In genomic region chr12:12722351-12723146, GRCh38 we compare ENCODE assay signal across 8 cellular contexts. TPM values are rescaled to one million over a fixed set of nuclear protein-coding genes. Genes with fewer than 3 reads are reported as not detected.
A peak's percentile ranks its signal among the peaks of the same experiment; 100 is the strongest.
DNase-seq lines count a peak whose midpoint lies in the region; ATAC-seq, FAIRE-seq and TF ChIP-seq lines count a peak whose summit lies in the region.

No MANE protein-coding gene starts in this region.

- WGBS in ectodermal cell, 2 experiments = 90 to 96% methylated on average over 1 to 3 of the region's 3 CpGs

- H3K9me3 Mint-ChIP-seq in osteocyte (ENCODE audit: unreplicated experiment) (no peaks in the 10 kb centered on the region), glutamatergic neuron (ENCODE audit: unreplicated experiment) (peaks cover 11% of the 10 kb centered on the region)

- ATAC-seq in HG03571 (IDR thresholded peaks at IDR 0.05; ENCODE audit: unreplicated experiment) (no peak), HG02970 (IDR thresholded peaks at IDR 0.05; ENCODE audit: low FRiP score, unreplicated experiment) (no peak)

- peak overlapping the region; percentile 95 for H3K4me3 ChIP-seq in ACC112 (ENCODE audit: low read depth, low read length)
- peak overlapping the region; percentile 61 for H3K4me3 ChIP-seq in ectodermal cell (ENCODE audit: insufficient read depth, low read depth, low read length)

- peak; percentile 76 for FAIRE-seq in GM18507 (lab: Jason Lieb, UNC)

- H3K27me3 Mint-ChIP-seq in osteocyte (ENCODE audit: unreplicated experiment) (no peaks in the 10 kb centered on the region), glutamatergic neuron (ENCODE audit: unreplicated experiment) (peaks cover 5% of the 10 kb centered on the region)

- TF ChIP-seq CTCF in osteocyte (IDR thresholded peaks at IDR 0.05) (no peak), glutamatergic neuron (IDR thresholded peaks at IDR 0.05; ENCODE audit: partially characterized antibody, unreplicated experiment) (no peak)

- H3K4me1 Mint-ChIP-seq in osteocyte (ENCODE audit: unreplicated experiment) (peaks cover 47% of the 10 kb centered on the region), glutamatergic neuron (ENCODE audit: low read depth, unreplicated experiment) (peaks cover 13% of the 10 kb centered on the region)

- peaks cover 80% of the 10 kb centered on the region for H3K79me2 ChIP-seq in ACC112 (ENCODE audit: control insufficient read depth, insufficient read depth, low read length, unreplicated experiment)

- no peaks in the 10 kb centered on the region for H3K9me3 ChIP-seq in ectodermal cell (ENCODE audit: control insufficient read depth, low read length)

- no peak overlapping the region for H2AFZ ChIP-seq in ACC112 (ENCODE audit: low read length, unreplicated experiment)

- H3K27me3 ChIP-seq in ACC112 (ENCODE audit: insufficient read depth, low read length) (no peaks in the 10 kb centered on the region), ectodermal cell (ENCODE audit: control insufficient read depth, insufficient read depth, low read length, poor library complexity, severe bottlenecking) (no peaks in the 10 kb centered on the region)

- H3K4me3 Mint-ChIP-seq in osteocyte (ENCODE audit: unreplicated experiment) (peak overlapping the region; percentile 97), glutamatergic neuron (ENCODE audit: unreplicated experiment) (no peak overlapping the region)

- H3K4me1 ChIP-seq in ACC112 (ENCODE audit: control insufficient read depth, insufficient read depth, low read length, unreplicated experiment) (peaks cover 13% of the 10 kb centered on the region), ectodermal cell (ENCODE audit: control insufficient read depth, insufficient read depth, low read length) (peaks cover 16% of the 10 kb centered on the region)

- H3K27ac Mint-ChIP-seq in osteocyte (ENCODE audit: unreplicated experiment) (peak overlapping the region; percentile 99), glutamatergic neuron (ENCODE audit: unreplicated experiment) (no peak overlapping the region)

- peak overlapping the region; percentile 97 for H3K27ac ChIP-seq in ACC112 (ENCODE audit: low read depth, low read length)
- no peak overlapping the region for H3K27ac ChIP-seq in ectodermal cell (ENCODE audit: insufficient read depth, low read depth, low read length, poor library complexity, severe bottlenecking)

- H3K36me3 ChIP-seq in ACC112 (ENCODE audit: insufficient read depth, low read length) (peaks cover 19% of the 10 kb centered on the region), ectodermal cell (ENCODE audit: control insufficient read depth, insufficient read depth, low read length) (peaks cover 10% of the 10 kb centered on the region)

- no peak for DNase-seq in GM18507 (ENCODE audit: extremely low spot score, insufficient read length, low read depth)
- peak; percentile 71 for DNase-seq in RKO (ENCODE audit: low spot score)
- DNase-seq in osteocyte (ENCODE audit: extremely low spot score, unreplicated experiment) = no peak
- DNase-seq in glutamatergic neuron = no peak

- peaks cover 50% of the 10 kb centered on the region for H3K36me3 Mint-ChIP-seq in osteocyte (ENCODE audit: unreplicated experiment)
- H3K36me3 Mint-ChIP-seq in glutamatergic neuron (ENCODE audit: unreplicated experiment) = no peaks in the 10 kb centered on the region

RNA-seq across cellular contexts. Expression of gene CDKN1B, which starts 5.4 kb away (rescaled TPM):
- 52.6 TPM for polyA plus RNA-seq in ectodermal cell (2013, experiment 1 of 4)
- polyA plus RNA-seq in ectodermal cell (2013, experiment 2 of 4) = 48.3 TPM
- 44.7 TPM for polyA plus RNA-seq in ectodermal cell (2013, experiment 3 of 4)
- polyA plus RNA-seq in ectodermal cell (2013, experiment 4 of 4) = 45.3 TPM
- total RNA-seq in osteocyte (76.4 and 78.9 TPM in 2 replicates), glutamatergic neuron (ENCODE audit: unreplicated experiment) (36.0 TPM)

RNA-seq across cellular contexts. Expression of gene GPR19, which starts 26.6 kb away (rescaled TPM):
- polyA plus RNA-seq in ectodermal cell (2013, experiment 1 of 4) = 36.1 TPM
- polyA plus RNA-seq in ectodermal cell (2013, experiment 2 of 4) = 48.7 TPM
- polyA plus RNA-seq in ectodermal cell (2013, experiment 3 of 4) = 38.5 TPM
- 45.1 TPM for polyA plus RNA-seq in ectodermal cell (2013, experiment 4 of 4)
- total RNA-seq in osteocyte (0.84 TPM in 1 of 2 replicates, not detected in the other), glutamatergic neuron (ENCODE audit: unreplicated experiment) (12.4 TPM)
